In genomic region chr21:15159382-15160020, GRCh38 we compare ENCODE assay signal across 13 cellular contexts.
DNase-seq lines count a peak whose midpoint lies in the region; ATAC-seq, FAIRE-seq and TF ChIP-seq lines count a peak whose summit lies in the region.
"Had no signal": no experiment of that assay in that cellular context is flagged by ENCODE, and none has a peak within 500 bp of the region (broad histone marks: within the 10 kb centered on the region; RNA-seq: fewer than 3 reads in every experiment).

No MANE protein-coding gene starts in this region.

- peaks cover 4% of the 10 kb centered on the region; the same call in 1 of the 2 replicates for H3K4me1 ChIP-seq in GM12878 (ENCODE audit: control insufficient read depth, insufficient read depth, low read length)
- H3K4me1 ChIP-seq: neural progenitor cell had no signal

- H3K9ac ChIP-seq in GM12878 (ENCODE audit: control insufficient read depth, insufficient read depth, low read length): no peak overlapping the region
- H3K9ac ChIP-seq: neural progenitor cell had no signal

- peak; percentile 83 for ATAC-seq in GM21515 (IDR thresholded peaks at IDR 0.05; ENCODE audit: unreplicated experiment)
- peak; percentile 86 for ATAC-seq in HG03469 (IDR thresholded peaks at IDR 0.05; ENCODE audit: unreplicated experiment)
- peak; percentile 42; the same call in 1 of the 3 replicates for ATAC-seq in GM12878
- ATAC-seq in HG02571 (IDR thresholded peaks at IDR 0.05; ENCODE audit: unreplicated experiment): no peak

- H3K4me3 ChIP-seq in GM12878: no peak overlapping the region
- H3K4me3 ChIP-seq: neural progenitor cell had no signal

- in situ Hi-C loops in GM12878 (cut with MboI): no loop called here

- BruUV-seq in GM12878 (replicated peaks; lab: Mats Ljungman, UMichigan): no TSS peak

- no peak for TF ChIP-seq EP300 in GM12878 (IDR thresholded peaks at IDR 0.05; ENCODE audit: borderline replicate concordance in 1 of 2, control insufficient read depth in 1 of 2, low read depth in 2 of 2, low read length in 2 of 2)

- POLR2A ChIA-PET in GM12878 (lab: Charles Lee): no interaction called here

- no peak overlapping the region for H3K27ac ChIP-seq in GM12878 (ENCODE audit: control insufficient read depth, insufficient read depth)
- H3K27ac ChIP-seq: neural progenitor cell had no signal

- 9% methylated on average over 2 of the region's 2 CpGs for WGBS in GM12878 (ENCODE audit: insufficient coverage, insufficient replicate concordance, low lambda C conversion rate, missing lambda C conversion rate)

- RAD21 ChIA-PET in GM12878 (lab: Charles Lee; ENCODE audit: unreplicated experiment): no interaction called here

- FAIRE-seq in GM12891 (lab: Jason Lieb, UNC) (no peak), GM12878 (lab: Jason Lieb, UNC) (no peak)
- FAIRE-seq: H1 had no signal

- TF ChIP-seq CTCF in GM12878 (IDR thresholded peaks at IDR 0.05 in 2 of 3, conservative IDR thresholded peaks at IDR 0.05 in 1 of 3; ENCODE audit: control insufficient read depth in 2 of 3, extremely low read depth in 1 of 3, insufficient read depth in 1 of 3, low read depth in 3 of 3, low read length in 3 of 3): no peak

- intact Hi-C loops in GM12878 (cut with micrococcal nuclease; ENCODE audit: unreplicated experiment): no loop called here

- no peaks in the 10 kb centered on the region for H3K79me2 ChIP-seq in GM12878 (ENCODE audit: control insufficient read depth, insufficient read depth, low read length)

- no peak for TF ChIP-seq POLR2A in GM12891 (IDR thresholded peaks at IDR 0.05; ENCODE audit: low read depth, low read length)
- no peak for TF ChIP-seq POLR2A in GM12878 (IDR thresholded peaks at IDR 0.05; ENCODE audit: low read depth, low read length)

- H3K36me3 ChIP-seq in GM12878 (ENCODE audit: control insufficient read depth in 2 of 2, insufficient read depth in 2 of 2, low read length in 1 of 2): no peaks in the 10 kb centered on the region
- H3K36me3 ChIP-seq: neural progenitor cell had no signal

- no peak for TF ChIP-seq RAD21 in GM12878 (IDR thresholded peaks at IDR 0.05; ENCODE audit: insufficient read depth, low read depth, low read length)

- no peaks in the 10 kb centered on the region for H4K20me1 ChIP-seq in GM12878 (ENCODE audit: control insufficient read depth, insufficient read depth)

- CTCF ChIA-PET in GM12878 (lab: Yijun Ruan, JAX): interaction anchor here (0.6 kb wide), 1 partner anchor 94 kb away, joined by 3 read pairs; no protein-coding TSS in a partner anchor

- SMC1A ChIA-PET in GM12878 (lab: Charles Lee; ENCODE audit: uncharacterized antibody, unreplicated experiment): no interaction called here

- H3K4me2 ChIP-seq in GM12878 (ENCODE audit: control insufficient read depth, insufficient read depth): no peak overlapping the region
- H3K4me2 ChIP-seq: neural progenitor cell had no signal

- no peak for DNase-seq in GM12891 (ENCODE audit: insufficient read length, low spot score)
- no peak for DNase-seq in GM12878 (ENCODE audit: low read depth, low spot score)
- DNase-seq in stimulated activated CD4-positive, alpha-beta T cell treated with anti-CD3 and anti-CD28 coated beads, Interleukin-4, amount 100 ng/mL, for 1 hour: no peak
- DNase-seq in stimulated activated CD4-positive, alpha-beta T cell treated with anti-CD3 and anti-CD28 coated beads, Interleukin-2, amount 100 ng/mL, for 24 hours: no peak
- no peak for DNase-seq in activated CD4-positive, alpha-beta T cell treated with anti-CD3 and anti-CD28 coated beads, Interleukin-2, amount 50 U/mL, for 4 hours
- DNase-seq: GF-D8, islet precursor cell, NCI-H446 had no signal

- no peaks in the 10 kb centered on the region for H3K27me3 ChIP-seq in GM12878 (replicated peaks in 1 of 2; ENCODE audit: control insufficient read depth in 2 of 2, insufficient read depth in 2 of 2, low read length in 1 of 2)
- H3K27me3 ChIP-seq: neural progenitor cell had no signal

- H3K9me3 ChIP-seq in GM12878 (replicated peaks; ENCODE audit: control insufficient read depth, insufficient read depth, low read length): no peaks in the 10 kb centered on the region; the same call in 2 of the 3 replicates

- no peak overlapping the region for H2AFZ ChIP-seq in GM12878 (ENCODE audit: control insufficient read depth, low read depth, low read length)
- H2AFZ ChIP-seq: neural progenitor cell had no signal

TF ChIP-seq in GM12891, 5 proteins besides CTCF, POLR2A, EP300 and RAD21:
- TF ChIP-seq POU2F2 (IDR thresholded peaks at IDR 0.05; ENCODE audit: low read depth, low read length) (no peak), PAX5 (IDR thresholded peaks at IDR 0.05; ENCODE audit: insufficient read depth, low read length, severe bottlenecking) (no peak), TAF1 (IDR thresholded peaks at IDR 0.05; ENCODE audit: low read depth, low read length) (no peak), SPI1 (IDR thresholded peaks at IDR 0.05; ENCODE audit: low read depth, low read length) (peak; percentile 97), POLR2AphosphoS5 (IDR thresholded peaks at IDR 0.05; ENCODE audit: low read depth, low read length) (no peak)

TF ChIP-seq in GM12878, 131 proteins besides CTCF, POLR2A, EP300 and RAD21:
- TF ChIP-seq BCL11A (IDR thresholded peaks at IDR 0.05; ENCODE audit: low read depth, low read length) (peak; percentile 40; the same call in 1 of the 2 replicates), SPI1 (IDR thresholded peaks at IDR 0.05; ENCODE audit: borderline replicate concordance, insufficient read depth, low read depth, low read length) (peak; percentile 92), KAT2A (conservative IDR thresholded peaks at IDR 0.05; ENCODE audit: control insufficient read depth, low read depth, low read length) (no peak), GABPA (IDR thresholded peaks at IDR 0.05; ENCODE audit: low read depth) (no peak), RUNX3 (IDR thresholded peaks at IDR 0.05; ENCODE audit: low read length) (peak; percentile 89), NFIC (IDR thresholded peaks at IDR 0.05; ENCODE audit: low read depth, low read length) (peak; percentile 59), IRF4 (IDR thresholded peaks at IDR 0.05; ENCODE audit: low read depth, low read length) (0 out of 2 replicates have a peak, but pooled peaks have one; percentile 40), DPF2 (IDR thresholded peaks at IDR 0.05) (0 out of 2 replicates have a peak, but pooled peaks have one; percentile 62), TAF1 (IDR thresholded peaks at IDR 0.05; ENCODE audit: borderline replicate concordance, low read depth, low read length) (no peak), MEF2A (IDR thresholded peaks at IDR 0.05; ENCODE audit: insufficient read depth, low read depth, low read length) (peak; percentile 78; the same call in 1 of the 2 replicates), ATF2 (IDR thresholded peaks at IDR 0.05; ENCODE audit: low read length) (0 out of 2 replicates have a peak, but pooled peaks have one; percentile 23), MEF2B (IDR thresholded peaks at IDR 0.05; ENCODE audit: partially characterized antibody, poor library complexity, severe bottlenecking) (peak; percentile 62)
- TF ChIP-seq, protein P1, sequence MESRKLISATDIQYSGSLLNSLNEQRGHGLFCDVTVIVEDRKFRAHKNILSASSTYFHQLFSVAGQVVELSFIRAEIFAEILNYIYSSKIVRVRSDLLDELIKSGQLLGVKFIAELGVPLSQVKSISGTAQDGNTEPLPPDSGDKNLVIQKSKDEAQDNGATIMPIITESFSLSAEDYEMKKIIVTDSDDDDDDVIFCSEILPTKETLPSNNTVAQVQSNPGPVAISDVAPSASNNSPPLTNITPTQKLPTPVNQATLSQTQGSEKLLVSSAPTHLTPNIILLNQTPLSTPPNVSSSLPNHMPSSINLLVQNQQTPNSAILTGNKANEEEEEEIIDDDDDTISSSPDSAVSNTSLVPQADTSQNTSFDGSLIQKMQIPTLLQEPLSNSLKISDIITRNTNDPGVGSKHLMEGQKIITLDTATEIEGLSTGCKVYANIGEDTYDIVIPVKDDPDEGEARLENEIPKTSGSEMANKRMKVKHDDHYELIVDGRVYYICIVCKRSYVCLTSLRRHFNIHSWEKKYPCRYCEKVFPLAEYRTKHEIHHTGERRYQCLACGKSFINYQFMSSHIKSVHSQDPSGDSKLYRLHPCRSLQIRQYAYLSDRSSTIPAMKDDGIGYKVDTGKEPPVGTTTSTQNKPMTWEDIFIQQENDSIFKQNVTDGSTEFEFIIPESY (IDR thresholded peaks at IDR 0.05): no peak
